ENCODE assay signal across 2 cellular contexts in the genomic region with DNA sequence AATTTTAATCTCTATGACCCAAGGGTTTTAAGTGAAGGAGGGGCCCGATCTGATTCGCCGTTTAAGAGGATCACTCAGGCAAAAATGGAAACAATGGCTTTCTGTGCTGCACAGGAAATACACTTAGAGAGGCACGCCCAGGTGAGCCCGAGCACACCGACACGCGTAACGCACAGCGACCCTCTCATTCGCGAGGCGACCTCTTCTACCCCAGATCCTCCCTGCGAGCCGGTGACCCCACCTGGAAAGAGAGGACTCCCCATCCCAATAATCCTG.
TF ChIP-seq lines count a peak whose summit lies in the region.

No MANE protein-coding gene starts in this region.

TF ChIP-seq in A549, 52 proteins besides CTCF, POLR2A, EP300 and RAD21:
- no peak for TF ChIP-seq ZFP36 (IDR thresholded peaks at IDR 0.05; ENCODE audit: borderline replicate concordance, partially characterized antibody)
- TF ChIP-seq, protein P1, sequence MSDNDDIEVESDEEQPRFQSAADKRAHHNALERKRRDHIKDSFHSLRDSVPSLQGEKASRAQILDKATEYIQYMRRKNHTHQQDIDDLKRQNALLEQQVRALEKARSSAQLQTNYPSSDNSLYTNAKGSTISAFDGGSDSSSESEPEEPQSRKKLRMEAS (IDR thresholded peaks at IDR 0.05): peak; percentile 38; the same call in 1 of the 2 replicates
- TF ChIP-seq NFE2L2 (conservative IDR thresholded peaks at IDR 0.05; ENCODE audit: low read length): no peak

TF ChIP-seq in GM12878, 131 proteins besides CTCF, POLR2A, EP300 and RAD21:
- TF ChIP-seq, protein P2, sequence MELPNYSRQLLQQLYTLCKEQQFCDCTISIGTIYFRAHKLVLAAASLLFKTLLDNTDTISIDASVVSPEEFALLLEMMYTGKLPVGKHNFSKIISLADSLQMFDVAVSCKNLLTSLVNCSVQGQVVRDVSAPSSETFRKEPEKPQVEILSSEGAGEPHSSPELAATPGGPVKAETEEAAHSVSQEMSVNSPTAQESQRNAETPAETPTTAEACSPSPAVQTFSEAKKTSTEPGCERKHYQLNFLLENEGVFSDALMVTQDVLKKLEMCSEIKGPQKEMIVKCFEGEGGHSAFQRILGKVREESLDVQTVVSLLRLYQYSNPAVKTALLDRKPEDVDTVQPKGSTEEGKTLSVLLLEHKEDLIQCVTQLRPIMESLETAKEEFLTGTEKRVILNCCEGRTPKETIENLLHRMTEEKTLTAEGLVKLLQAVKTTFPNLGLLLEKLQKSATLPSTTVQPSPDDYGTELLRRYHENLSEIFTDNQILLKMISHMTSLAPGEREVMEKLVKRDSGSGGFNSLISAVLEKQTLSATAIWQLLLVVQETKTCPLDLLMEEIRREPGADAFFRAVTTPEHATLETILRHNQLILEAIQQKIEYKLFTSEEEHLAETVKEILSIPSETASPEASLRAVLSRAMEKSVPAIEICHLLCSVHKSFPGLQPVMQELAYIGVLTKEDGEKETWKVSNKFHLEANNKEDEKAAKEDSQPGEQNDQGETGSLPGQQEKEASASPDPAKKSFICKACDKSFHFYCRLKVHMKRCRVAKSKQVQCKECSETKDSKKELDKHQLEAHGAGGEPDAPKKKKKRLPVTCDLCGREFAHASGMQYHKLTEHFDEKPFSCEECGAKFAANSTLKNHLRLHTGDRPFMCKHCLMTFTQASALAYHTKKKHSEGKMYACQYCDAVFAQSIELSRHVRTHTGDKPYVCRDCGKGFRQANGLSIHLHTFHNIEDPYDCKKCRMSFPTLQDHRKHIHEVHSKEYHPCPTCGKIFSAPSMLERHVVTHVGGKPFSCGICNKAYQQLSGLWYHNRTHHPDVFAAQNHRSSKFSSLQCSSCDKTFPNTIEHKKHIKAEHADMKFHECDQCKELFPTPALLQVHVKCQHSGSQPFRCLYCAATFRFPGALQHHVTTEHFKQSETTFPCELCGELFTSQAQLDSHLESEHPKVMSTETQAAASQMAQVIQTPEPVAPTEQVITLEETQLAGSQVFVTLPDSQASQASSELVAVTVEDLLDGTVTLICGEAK (IDR thresholded peaks at IDR 0.05; ENCODE audit: borderline replicate concordance): 0 out of 2 replicates have a peak, but pooled peaks have one; percentile 43
- TF ChIP-seq JUNB (IDR thresholded peaks at IDR 0.05) (no peak), STAT3 (IDR thresholded peaks at IDR 0.05; ENCODE audit: low read depth, low read length) (no peak), LARP7 (IDR thresholded peaks at IDR 0.05) (peak; percentile 61), PAX5 (IDR thresholded peaks at IDR 0.05; ENCODE audit: borderline replicate concordance, low read depth, low read length) (0 out of 2 replicates have a peak, but pooled peaks have one; percentile 14), SMARCA5 (IDR thresholded peaks at IDR 0.05) (peak; percentile 58; the same call in 1 of the 2 replicates), IKZF1 (conservative IDR thresholded peaks at IDR 0.05) (peak; percentile 27), ASH2L (IDR thresholded peaks at IDR 0.05; ENCODE audit: borderline replicate concordance, low read depth) (no peak), ESRRA (IDR thresholded peaks at IDR 0.05; ENCODE audit: low read length) (no peak), NR2F1 (conservative IDR thresholded peaks at IDR 0.05) (no peak), CHD4 (IDR thresholded peaks at IDR 0.05) (no peak), FOS (IDR thresholded peaks at IDR 0.05; ENCODE audit: borderline replicate concordance, extremely low read depth, insufficient read length) (no peak), ZNF622 (IDR thresholded peaks at IDR 0.05) (no peak), YY1 (IDR thresholded peaks at IDR 0.05; ENCODE audit: low read depth, low read length) (0 out of 2 replicates have a peak, but pooled peaks have one; percentile 28)
- TF ChIP-seq, protein P3, sequence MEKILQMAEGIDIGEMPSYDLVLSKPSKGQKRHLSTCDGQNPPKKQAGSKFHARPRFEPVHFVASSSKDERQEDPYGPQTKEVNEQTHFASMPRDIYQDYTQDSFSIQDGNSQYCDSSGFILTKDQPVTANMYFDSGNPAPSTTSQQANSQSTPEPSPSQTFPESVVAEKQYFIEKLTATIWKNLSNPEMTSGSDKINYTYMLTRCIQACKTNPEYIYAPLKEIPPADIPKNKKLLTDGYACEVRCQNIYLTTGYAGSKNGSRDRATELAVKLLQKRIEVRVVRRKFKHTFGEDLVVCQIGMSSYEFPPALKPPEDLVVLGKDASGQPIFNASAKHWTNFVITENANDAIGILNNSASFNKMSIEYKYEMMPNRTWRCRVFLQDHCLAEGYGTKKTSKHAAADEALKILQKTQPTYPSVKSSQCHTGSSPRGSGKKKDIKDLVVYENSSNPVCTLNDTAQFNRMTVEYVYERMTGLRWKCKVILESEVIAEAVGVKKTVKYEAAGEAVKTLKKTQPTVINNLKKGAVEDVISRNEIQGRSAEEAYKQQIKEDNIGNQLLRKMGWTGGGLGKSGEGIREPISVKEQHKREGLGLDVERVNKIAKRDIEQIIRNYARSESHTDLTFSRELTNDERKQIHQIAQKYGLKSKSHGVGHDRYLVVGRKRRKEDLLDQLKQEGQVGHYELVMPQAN (conservative IDR thresholded peaks at IDR 0.05): peak; percentile 34
- TF ChIP-seq, protein P4, sequence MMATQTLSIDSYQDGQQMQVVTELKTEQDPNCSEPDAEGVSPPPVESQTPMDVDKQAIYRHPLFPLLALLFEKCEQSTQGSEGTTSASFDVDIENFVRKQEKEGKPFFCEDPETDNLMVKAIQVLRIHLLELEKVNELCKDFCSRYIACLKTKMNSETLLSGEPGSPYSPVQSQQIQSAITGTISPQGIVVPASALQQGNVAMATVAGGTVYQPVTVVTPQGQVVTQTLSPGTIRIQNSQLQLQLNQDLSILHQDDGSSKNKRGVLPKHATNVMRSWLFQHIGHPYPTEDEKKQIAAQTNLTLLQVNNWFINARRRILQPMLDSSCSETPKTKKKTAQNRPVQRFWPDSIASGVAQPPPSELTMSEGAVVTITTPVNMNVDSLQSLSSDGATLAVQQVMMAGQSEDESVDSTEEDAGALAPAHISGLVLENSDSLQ (IDR thresholded peaks at IDR 0.05): peak; percentile 66; the same call in 1 of the 2 replicates
- TF ChIP-seq, protein P5, sequence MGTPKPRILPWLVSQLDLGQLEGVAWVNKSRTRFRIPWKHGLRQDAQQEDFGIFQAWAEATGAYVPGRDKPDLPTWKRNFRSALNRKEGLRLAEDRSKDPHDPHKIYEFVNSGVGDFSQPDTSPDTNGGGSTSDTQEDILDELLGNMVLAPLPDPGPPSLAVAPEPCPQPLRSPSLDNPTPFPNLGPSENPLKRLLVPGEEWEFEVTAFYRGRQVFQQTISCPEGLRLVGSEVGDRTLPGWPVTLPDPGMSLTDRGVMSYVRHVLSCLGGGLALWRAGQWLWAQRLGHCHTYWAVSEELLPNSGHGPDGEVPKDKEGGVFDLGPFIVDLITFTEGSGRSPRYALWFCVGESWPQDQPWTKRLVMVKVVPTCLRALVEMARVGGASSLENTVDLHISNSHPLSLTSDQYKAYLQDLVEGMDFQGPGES (IDR thresholded peaks at IDR 0.05): peak; percentile 36; the same call in 1 of the 2 replicates
